In the genomic region with DNA sequence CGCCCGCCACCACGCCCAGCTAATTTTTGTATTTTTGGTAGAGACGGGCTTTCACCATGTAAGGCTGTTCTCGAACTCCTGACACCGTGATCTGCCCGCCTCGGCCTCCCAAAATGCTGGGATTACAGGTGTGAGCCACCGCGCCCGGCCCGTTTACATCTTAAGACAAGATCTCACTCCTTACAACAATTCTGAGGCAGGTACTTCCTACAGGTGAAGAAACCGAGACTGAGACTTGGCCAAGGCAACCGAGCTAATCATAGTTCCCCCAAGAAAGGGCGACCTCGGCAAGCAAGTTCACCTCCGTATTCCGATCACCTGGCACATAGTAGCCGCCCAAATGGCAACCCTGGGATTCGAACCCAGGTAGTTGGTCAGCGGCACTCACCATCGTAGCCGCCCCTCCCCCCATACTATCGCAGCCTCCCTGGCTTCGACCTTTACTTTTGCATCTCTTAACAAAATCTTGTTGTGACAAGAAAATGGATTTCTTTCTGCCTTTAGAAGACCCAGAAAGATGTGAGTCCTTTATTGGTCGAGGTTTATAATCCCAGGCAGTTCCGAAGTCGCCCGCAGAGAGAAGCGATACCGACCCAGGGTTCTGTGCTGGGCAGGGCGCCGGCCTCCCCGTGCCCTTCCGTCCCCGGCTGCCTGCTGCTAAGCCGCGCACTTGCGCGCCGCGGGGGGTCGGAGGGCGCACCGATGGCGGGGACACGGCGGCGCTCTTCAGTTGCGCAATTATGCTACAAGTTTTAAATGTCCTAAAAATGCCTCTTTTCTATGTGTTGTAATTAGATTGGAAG, we compare ENCODE assay signal across 8 cellular contexts. TPM values are rescaled to one million over a fixed set of nuclear protein-coding genes. Genes with fewer than 3 reads are reported as not detected.
DNase-seq lines count a peak whose midpoint lies in the region; ATAC-seq and TF ChIP-seq lines count a peak whose summit lies in the region.

No MANE protein-coding gene starts in this region.

- H3K4me2 ChIP-seq in PC-9, result peak overlapping the region; percentile 87

- TF ChIP-seq CTCF in PC-9 (conservative IDR thresholded peaks at IDR 0.05) (no peak), epithelial cell of proximal tubule (conservative IDR thresholded peaks at IDR 0.05; ENCODE audit: low read depth, low read length) (no peak), osteocyte (IDR thresholded peaks at IDR 0.05) (no peak)

- DNase-seq in EH (ENCODE audit: low read depth), result peak; percentile 40
- no peak for DNase-seq in PC-9
- no peak for DNase-seq in epithelial cell of proximal tubule (ENCODE audit: low read depth)
- DNase-seq in osteocyte (ENCODE audit: extremely low spot score, unreplicated experiment), result no peak
- DNase-seq in D341Med (ENCODE audit: low spot score), result no peak
- DNase-seq in NCI-H82 (lab: John Stamatoyannopoulos, UW), result no peak
- DNase-seq in superior temporal gyrus (ENCODE audit: extremely low spot score), result no peak

- H3K27me3 Mint-ChIP-seq in osteocyte (ENCODE audit: unreplicated experiment), result peaks cover 14% of the 10 kb centered on the region

- no TSS peak for BruUV-seq in PC-9 (replicated peaks; lab: Mats Ljungman, UMichigan)

- H3K36me3 Mint-ChIP-seq in osteocyte (ENCODE audit: unreplicated experiment), result no peaks in the 10 kb centered on the region

- no peaks in the 10 kb centered on the region for H4K20me1 ChIP-seq in PC-9 (ENCODE audit: insufficient read depth)

- no peak overlapping the region for H3K27ac Mint-ChIP-seq in osteocyte (ENCODE audit: unreplicated experiment)

- H2AFZ ChIP-seq in PC-9, result no peak overlapping the region

- H3K27me3 ChIP-seq in PC-9 (ENCODE audit: insufficient read depth, low read depth), result no peaks in the 10 kb centered on the region

- 0 out of 2 replicates have a peak, but pooled peaks cover 14% of the 10 kb centered on the region for H3K79me2 ChIP-seq in PC-9 (ENCODE audit: low read depth)

- no peak for ATAC-seq in HG02870 (IDR thresholded peaks at IDR 0.05; ENCODE audit: unreplicated experiment)

- H3K9me3 Mint-ChIP-seq in osteocyte (ENCODE audit: unreplicated experiment), result no peaks in the 10 kb centered on the region

- H3K27ac ChIP-seq in PC-9, result no peak overlapping the region

- intact Hi-C loops in PC-9 (cut with micrococcal nuclease; ENCODE audit: unreplicated experiment), result loop anchor here (2.0 kb wide), 1 partner anchor 76 kb away; no protein-coding TSS in a partner anchor

- CTCF ChIA-PET in PC-9 (lab: Charles Lee), result no interaction called here

- H3K4me3 ChIP-seq in PC-9 (no peak overlapping the region; the same call in 1 of the 2 replicates), epithelial cell of proximal tubule (ENCODE audit: low read depth, low read length) (peak overlapping the region; percentile 97)

- H3K4me1 Mint-ChIP-seq in osteocyte (ENCODE audit: unreplicated experiment), result peaks cover 30% of the 10 kb centered on the region

- H3F3A ChIP-seq in PC-9 (ENCODE audit: insufficient read depth, low read depth), result 0 out of 2 replicates have a peak, but pooled peaks cover 3% of the 10 kb centered on the region

- POLR2A ChIA-PET in PC-9 (lab: Charles Lee; ENCODE audit: unreplicated experiment), result no interaction called here

- H3K36me3 ChIP-seq in PC-9 (ENCODE audit: low read depth), result no peaks in the 10 kb centered on the region

- H3K9me3 ChIP-seq in PC-9 (ENCODE audit: insufficient read depth, low read depth), result no peaks in the 10 kb centered on the region

- H3K9me2 ChIP-seq in PC-9 (ENCODE audit: insufficient read depth), result no peaks in the 10 kb centered on the region

- peaks cover 15% of the 10 kb centered on the region for H3K4me1 ChIP-seq in PC-9 (replicated peaks; ENCODE audit: insufficient read depth)

- peak overlapping the region; percentile 81 for H3K4me3 Mint-ChIP-seq in osteocyte (ENCODE audit: unreplicated experiment)

RNA-seq across cellular contexts. Expression of a gene that starts 1.1 kb away (rescaled TPM):
- total RNA-seq in PC-9 (2021), result 5.6 and 6.8 TPM in 2 replicates
- total RNA-seq in epithelial cell of proximal tubule, result 6.9 and 7.2 TPM in 2 replicates
- 1.8 and 2.1 TPM in 2 replicates for total RNA-seq in osteocyte

RNA-seq across cellular contexts. Expression of a gene that starts 59.4 kb away (rescaled TPM):
- total RNA-seq in PC-9 (2021) (21.8 and 24.8 TPM in 2 replicates), epithelial cell of proximal tubule (9.3 and 20.5 TPM in 2 replicates), osteocyte (16.0 and 16.8 TPM in 2 replicates)
